24 cellular contexts compared by ENCODE assay signal in genomic region chr10:52066383-52066782, GRCh38.
A peak's percentile ranks its signal among the peaks of the same experiment; 100 is the strongest.
DNase-seq lines count a peak whose midpoint lies in the region; ATAC-seq, FAIRE-seq and TF ChIP-seq lines count a peak whose summit lies in the region.
"Had no signal": no experiment of that assay in that cellular context is flagged by ENCODE, and none has a peak within 500 bp of the region (broad histone marks: within the 10 kb centered on the region; RNA-seq: fewer than 3 reads in every experiment).

No MANE protein-coding gene starts in this region.

- H3K36me3 Mint-ChIP-seq in progenitor cell of endocrine pancreas (ENCODE audit: insufficient read depth): no peaks in the 10 kb centered on the region
- H3K36me3 Mint-ChIP-seq: activated naive CD4-positive, alpha-beta T cell treated with anti-CD3 and anti-CD28 coated beads, Interleukin-2, amount 50 U/mL, for 24 hours; CD4-positive, alpha-beta memory T cell; stimulated activated naive B cell treated with anti-CD40 and anti-IgM and Interleukin-4, amounts not matched to agents 10 μg/mL and 1 μg/mL and 100 μg/mL, for 72 hours had no signal

- H3K36me3 ChIP-seq in GM12878 (ENCODE audit: control insufficient read depth in 2 of 2, insufficient read depth in 2 of 2, low read length in 1 of 2): no peaks in the 10 kb centered on the region

- H3K9me3 Mint-ChIP-seq in progenitor cell of endocrine pancreas (ENCODE audit: low read depth): no peaks in the 10 kb centered on the region
- H3K9me3 Mint-ChIP-seq: activated naive CD4-positive, alpha-beta T cell treated with anti-CD3 and anti-CD28 coated beads, Interleukin-2, amount 50 U/mL, for 24 hours; stimulated activated naive B cell treated with anti-CD40 and anti-IgM and Interleukin-4, amounts not matched to agents 10 μg/mL and 1 μg/mL and 100 μg/mL, for 72 hours had no signal

- H3K4me3 ChIP-seq in GM12878: no peak overlapping the region
- H3K4me3 ChIP-seq: tibial artery had no signal

- no peak overlapping the region for H3K4me3 Mint-ChIP-seq in progenitor cell of endocrine pancreas (ENCODE audit: low read depth)
- H3K4me3 Mint-ChIP-seq: activated CD4-positive, alpha-beta memory T cell treated with anti-CD3 and anti-CD28 coated beads, Interleukin-2, amount 10 ng/mL, durations not matched to agents 7 days and 5 days; activated naive CD4-positive, alpha-beta T cell treated with anti-CD3 and anti-CD28 coated beads, Interleukin-2, amount 50 U/mL, for 24 hours; activated T-cell treated with anti-CD3 and anti-CD28 coated beads, Interleukin-2, amount 50 U/mL, for 72 hours; CD4-positive, alpha-beta memory T cell; stimulated activated naive B cell treated with anti-CD40 and anti-IgM and Interleukin-4, amounts not matched to agents 10 μg/mL and 1 μg/mL and 100 μg/mL, for 72 hours; T-helper 1 cell treated with Interleukin-12 subunit alpha and Interleukin-12 subunit beta and Interleukin-4 antibody, amounts not matched to agents 30 μg/mL and 1 μg/mL, for 36 hours had no signal

- SMC1A ChIA-PET in GM12878 (lab: Charles Lee; ENCODE audit: uncharacterized antibody, unreplicated experiment): interaction anchor here (1.3 kb wide), 1 partner anchor 10 kb away, joined by 3 read pairs; no protein-coding TSS in a partner anchor

- no peak for TF ChIP-seq POLR2A in GM12878 (IDR thresholded peaks at IDR 0.05; ENCODE audit: low read depth, low read length)

- H3K9ac ChIP-seq in GM12878 (ENCODE audit: control insufficient read depth, insufficient read depth, low read length): no peak overlapping the region

- DNase-seq in NCI-H82 (lab: John Stamatoyannopoulos, UW) (peak; percentile 24), NCI-H82 treated with DMSO at 0.1 percent for 48 hours (lab: John Stamatoyannopoulos, UW; ENCODE audit: unreplicated experiment) (no peak), NAMALWA (ENCODE audit: low spot score) (peak; percentile 2), GM12878 (ENCODE audit: low read depth, low spot score) (no peak), progenitor cell of endocrine pancreas (ENCODE audit: low spot score, unreplicated experiment) (no peak), NCI-H1694 (lab: John Stamatoyannopoulos, UW) (no peak), Ammon's horn (ENCODE audit: low spot score) (no peak)
- DNase-seq in stimulated activated CD4-positive, alpha-beta T cell treated with anti-CD3 and anti-CD28 coated beads, Interleukin-2, amount 100 ng/mL, for 48 hours: no peak
- DNase-seq: ACHN; activated CD4-positive, alpha-beta memory T cell treated with anti-CD3 and anti-CD28 coated beads, Interleukin-2, amount 10 ng/mL, durations not matched to agents 7 days and 5 days; activated T-cell treated with anti-CD3 and anti-CD28 coated beads, Interleukin-2, amount 50 U/mL, for 72 hours; CD4-positive, alpha-beta memory T cell; DND-41; hypothalamus; Karpas-422; NK-92 treated with Interleukin-12 subunit alpha and Interleukin-12 subunit beta, amount 100 ng/mL, for 24 hours; SHP77; stimulated activated CD4-positive, alpha-beta T cell treated with anti-CD3 and anti-CD28 coated beads, Interleukin-15, amount 100 ng/mL, for 24 hours; stimulated activated naive B cell treated with anti-CD40 and anti-IgM and Interleukin-4, amounts not matched to agents 10 μg/mL and 1 μg/mL and 100 μg/mL, for 72 hours; tibial artery had no signal

- intact Hi-C loops in GM12878 (cut with micrococcal nuclease; ENCODE audit: unreplicated experiment): no loop called here

- POLR2A ChIA-PET in GM12878 (lab: Charles Lee): no interaction called here

- no peaks in the 10 kb centered on the region for H3K27me3 ChIP-seq in GM12878 (replicated peaks in 1 of 2; ENCODE audit: control insufficient read depth in 2 of 2, insufficient read depth in 2 of 2, low read length in 1 of 2)
- H3K27me3 ChIP-seq: tibial artery had no signal

- H3K4me2 ChIP-seq in GM12878 (ENCODE audit: control insufficient read depth, insufficient read depth): no peak overlapping the region

- no peaks in the 10 kb centered on the region for H3K9me3 ChIP-seq in GM12878 (replicated peaks; ENCODE audit: control insufficient read depth, insufficient read depth, low read length)
- H3K9me3 ChIP-seq: tibial artery had no signal

- 0 out of 3 replicates have a peak, but pooled peaks have one; percentile 38 for ATAC-seq in GM12878
- ATAC-seq: activated T-cell treated with anti-CD3 and anti-CD28 coated beads, Interleukin-2, amount 50 U/mL, for 72 hours; stimulated activated naive B cell treated with anti-CD40 and anti-IgM and Interleukin-4, amounts not matched to agents 10 μg/mL and 1 μg/mL and 100 μg/mL, for 72 hours had no signal

- FAIRE-seq in GM12878 (lab: Jason Lieb, UNC): no peak
- FAIRE-seq: colon, endometrium had no signal

- TF ChIP-seq RAD21 in GM12878 (IDR thresholded peaks at IDR 0.05; ENCODE audit: insufficient read depth, low read depth, low read length): no peak

- TF ChIP-seq EP300 in GM12878 (IDR thresholded peaks at IDR 0.05; ENCODE audit: borderline replicate concordance in 1 of 2, control insufficient read depth in 1 of 2, low read depth in 2 of 2, low read length in 2 of 2): no peak

- in situ Hi-C loops in GM12878 (cut with MboI): no loop called here

- no peak overlapping the region for H2AFZ ChIP-seq in GM12878 (ENCODE audit: control insufficient read depth, low read depth, low read length)

- H3K4me1 ChIP-seq in GM12878 (ENCODE audit: control insufficient read depth, insufficient read depth, low read length): no peaks in the 10 kb centered on the region

- CTCF ChIA-PET in GM12878 (lab: Yijun Ruan, JAX): no interaction called here

- H3K27me3 Mint-ChIP-seq in progenitor cell of endocrine pancreas: no peaks in the 10 kb centered on the region
- H3K27me3 Mint-ChIP-seq: activated CD4-positive, alpha-beta memory T cell treated with anti-CD3 and anti-CD28 coated beads, Interleukin-2, amount 10 ng/mL, durations not matched to agents 7 days and 5 days; activated naive CD4-positive, alpha-beta T cell treated with anti-CD3 and anti-CD28 coated beads, Interleukin-2, amount 50 U/mL, for 24 hours; CD4-positive, alpha-beta memory T cell; stimulated activated naive B cell treated with anti-CD40 and anti-IgM and Interleukin-4, amounts not matched to agents 10 μg/mL and 1 μg/mL and 100 μg/mL, for 72 hours had no signal

- H3K27ac ChIP-seq in GM12878 (ENCODE audit: control insufficient read depth, insufficient read depth): no peak overlapping the region
- H3K27ac ChIP-seq: tibial artery had no signal

- RAD21 ChIA-PET in GM12878 (lab: Charles Lee; ENCODE audit: unreplicated experiment): no interaction called here

- 0 out of 6 replicates have a peak, but pooled peaks of 1 of the 3 experiments have one; percentile 7 for TF ChIP-seq CTCF in GM12878 (IDR thresholded peaks at IDR 0.05 in 2 of 3, conservative IDR thresholded peaks at IDR 0.05 in 1 of 3; ENCODE audit: control insufficient read depth in 2 of 3, extremely low read depth in 1 of 3, insufficient read depth in 1 of 3, low read depth in 3 of 3, low read length in 3 of 3)
- peak; percentile 15 for TF ChIP-seq CTCF in progenitor cell of endocrine pancreas (IDR thresholded peaks at IDR 0.05; ENCODE audit: unreplicated experiment)

- BruUV-seq in GM12878 (replicated peaks; lab: Mats Ljungman, UMichigan): no TSS peak

- H4K20me1 ChIP-seq in GM12878 (ENCODE audit: control insufficient read depth, insufficient read depth): no peaks in the 10 kb centered on the region

- no peak overlapping the region for H3K27ac Mint-ChIP-seq in progenitor cell of endocrine pancreas
- H3K27ac Mint-ChIP-seq: activated CD4-positive, alpha-beta memory T cell treated with anti-CD3 and anti-CD28 coated beads, Interleukin-2, amount 10 ng/mL, durations not matched to agents 7 days and 5 days; activated naive CD4-positive, alpha-beta T cell treated with anti-CD3 and anti-CD28 coated beads, Interleukin-2, amount 50 U/mL, for 24 hours; activated T-cell treated with anti-CD3 and anti-CD28 coated beads, Interleukin-2, amount 50 U/mL, for 72 hours; CD4-positive, alpha-beta memory T cell; stimulated activated naive B cell treated with anti-CD40 and anti-IgM and Interleukin-4, amounts not matched to agents 10 μg/mL and 1 μg/mL and 100 μg/mL, for 72 hours; T-helper 1 cell treated with Interleukin-12 subunit alpha and Interleukin-12 subunit beta and Interleukin-4 antibody, amounts not matched to agents 30 μg/mL and 1 μg/mL, for 36 hours had no signal

- WGBS in GM12878 (ENCODE audit: insufficient coverage, insufficient replicate concordance, low lambda C conversion rate, missing lambda C conversion rate): 5% methylated on average over 6 of the region's 6 CpGs

- no peaks in the 10 kb centered on the region for H3K79me2 ChIP-seq in GM12878 (ENCODE audit: control insufficient read depth, insufficient read depth, low read length)

- no peaks in the 10 kb centered on the region for H3K4me1 Mint-ChIP-seq in progenitor cell of endocrine pancreas (ENCODE audit: low read depth)
- H3K4me1 Mint-ChIP-seq: activated CD4-positive, alpha-beta memory T cell treated with anti-CD3 and anti-CD28 coated beads, Interleukin-2, amount 10 ng/mL, durations not matched to agents 7 days and 5 days; activated naive CD4-positive, alpha-beta T cell treated with anti-CD3 and anti-CD28 coated beads, Interleukin-2, amount 50 U/mL, for 24 hours; CD4-positive, alpha-beta memory T cell; stimulated activated naive B cell treated with anti-CD40 and anti-IgM and Interleukin-4, amounts not matched to agents 10 μg/mL and 1 μg/mL and 100 μg/mL, for 72 hours had no signal

TF ChIP-seq in GM12878, 131 proteins besides CTCF, POLR2A, EP300 and RAD21 (continues in another document):
- no peak for TF ChIP-seq CBFB (IDR thresholded peaks at IDR 0.05; ENCODE audit: low read depth)

Comparison
In these comparisons a context has a peak if more than half of its experiments do, and no peak if none do; other contexts are left out.
1. DNase-seq: peak in NCI-H82 (single experiment) and NAMALWA (single experiment); none in NCI-H82 treated with DMSO at 0.1 percent for 48 hours (single experiment), GM12878 (single experiment), progenitor cell of endocrine pancreas (single experiment), stimulated activated CD4-positive, alpha-beta T cell treated with anti-CD3 and anti-CD28 coated beads, Interleukin-2, amount 100 ng/mL, for 48 hours (0 of 2), NCI-H1694 (single experiment) and Ammon's horn (single experiment).